In genomic region chr17:27511154-27511553, GRCh38 we compare ENCODE assay signal across 28 cellular contexts. TPM values are rescaled to one million over a fixed set of nuclear protein-coding genes. Genes with fewer than 3 reads are reported as not detected.
DNase-seq lines count a peak whose midpoint lies in the region; ATAC-seq, FAIRE-seq and TF ChIP-seq lines count a peak whose summit lies in the region.
"Had no signal": no experiment of that assay in that cellular context is flagged by ENCODE, and none has a peak within 500 bp of the region (broad histone marks: within the 10 kb centered on the region; RNA-seq: fewer than 3 reads in every experiment).

No MANE protein-coding gene starts in this region.

- H3K4me1 Mint-ChIP-seq in activated CD4-positive, alpha-beta T cell treated with anti-CD3 and anti-CD28 coated beads, Interleukin-2, amount 10 ng/mL, durations not matched to agents 24 days and 14 days, result peaks cover 45% of the 10 kb centered on the region
- peaks cover 70% of the 10 kb centered on the region for H3K4me1 Mint-ChIP-seq in brain
- peaks cover 35% of the 10 kb centered on the region for H3K4me1 Mint-ChIP-seq in stimulated activated memory B cell treated with anti-CD40 and anti-IgM and Interleukin-4, amounts not matched to agents 10 μg/mL and 1 μg/mL and 100 μg/mL, for 72 hours

- no peak overlapping the region for H3K9ac ChIP-seq in muscle layer of colon (ENCODE audit: low read length)

- FAIRE-seq in HTR-8/SVneo (lab: Jason Lieb, UNC), result no peak
- FAIRE-seq: GM19239, HepG2 had no signal

- no peak for DNase-seq in activated CD4-positive, alpha-beta T cell treated with anti-CD3 and anti-CD28 coated beads, Interleukin-2, amount 10 ng/mL, durations not matched to agents 24 days and 14 days
- DNase-seq in activated CD4-positive, alpha-beta T cell treated with anti-CD3 and anti-CD28 coated beads for 48 hours, result no peak
- DNase-seq in SHP77 treated with DMSO at 0.1 percent for 48 hours (lab: John Stamatoyannopoulos, UW), result no peak
- DNase-seq in HTR-8/SVneo (ENCODE audit: insufficient read length, low spot score), result no peak
- DNase-seq: activated B cell treated with CpG ODN at 0.5 μM for 24 hours; activated CD8-positive, alpha-beta T cell treated with anti-CD3 and anti-CD28 coated beads for 36 hours; AML-193; CD4-positive, alpha-beta memory T cell; central memory CD4-positive, alpha-beta T cell; DMS153; kidney glomerular epithelial cell; NCI-H1048; NCI-H2029; NCI-H226; NCI-H82; stimulated activated CD4-positive, alpha-beta T cell treated with anti-CD3 and anti-CD28 coated beads, Interleukin-4, amount 100 ng/mL, for 4 hours; stimulated activated naive CD8-positive, alpha-beta T cell treated with anti-CD3 and anti-CD28 coated beads, Interleukin-15, Interleukin-2, amounts not matched to agents 100 U/mL and 50 U/mL, for 24 hours; upper lobe of right lung had no signal

- ATAC-seq in stimulated activated memory B cell treated with anti-CD40 and anti-IgM and Interleukin-4, amounts not matched to agents 10 μg/mL and 1 μg/mL and 100 μg/mL, for 72 hours, result no peak
- ATAC-seq in GM21526 (IDR thresholded peaks at IDR 0.05; ENCODE audit: low FRiP score, unreplicated experiment), result no peak
- ATAC-seq: activated CD8-positive, alpha-beta T cell treated with anti-CD3 and anti-CD28 coated beads for 36 hours; HCT116; HepG2; stimulated activated naive CD8-positive, alpha-beta T cell treated with anti-CD3 and anti-CD28 coated beads, Interleukin-15, Interleukin-2, amounts not matched to agents 100 U/mL and 50 U/mL, for 24 hours; upper lobe of right lung had no signal

- H3K4me1 ChIP-seq in muscle layer of colon (ENCODE audit: insufficient read depth, low read length), result peaks cover 56% of the 10 kb centered on the region

- no peak for TF ChIP-seq CTCF in brain (conservative IDR thresholded peaks at IDR 0.05)

- H3K27ac Mint-ChIP-seq in activated CD4-positive, alpha-beta T cell treated with anti-CD3 and anti-CD28 coated beads, Interleukin-2, amount 10 ng/mL, durations not matched to agents 24 days and 14 days, result peak overlapping the region; percentile 3
- peak overlapping the region in 3 of 5 experiments; percentile 29 to 78 (median 68) for H3K27ac Mint-ChIP-seq in brain
- peak overlapping the region; percentile 3 for H3K27ac Mint-ChIP-seq in stimulated activated memory B cell treated with anti-CD40 and anti-IgM and Interleukin-4, amounts not matched to agents 10 μg/mL and 1 μg/mL and 100 μg/mL, for 72 hours
- H3K27ac Mint-ChIP-seq: activated B cell treated with CpG ODN at 0.5 μM for 24 hours; activated CD8-positive, alpha-beta T cell treated with anti-CD3 and anti-CD28 coated beads for 36 hours had no signal

- H3K27me3 Mint-ChIP-seq in activated CD4-positive, alpha-beta T cell treated with anti-CD3 and anti-CD28 coated beads, Interleukin-2, amount 10 ng/mL, durations not matched to agents 24 days and 14 days, result no peaks in the 10 kb centered on the region
- peaks cover 3% of the 10 kb centered on the region for H3K27me3 Mint-ChIP-seq in brain
- H3K27me3 Mint-ChIP-seq in stimulated activated memory B cell treated with anti-CD40 and anti-IgM and Interleukin-4, amounts not matched to agents 10 μg/mL and 1 μg/mL and 100 μg/mL, for 72 hours, result no peaks in the 10 kb centered on the region
- H3K27me3 Mint-ChIP-seq: activated B cell treated with CpG ODN at 0.5 μM for 24 hours; activated CD8-positive, alpha-beta T cell treated with anti-CD3 and anti-CD28 coated beads for 36 hours; CD4-positive, alpha-beta memory T cell had no signal

- intact Hi-C loops in activated CD4-positive, alpha-beta T cell treated with anti-CD3 and anti-CD28 coated beads, Interleukin-2, amount 10 ng/mL, durations not matched to agents 24 days and 14 days (cut with micrococcal nuclease), result no loop called here

- H3K36me3 Mint-ChIP-seq in activated CD4-positive, alpha-beta T cell treated with anti-CD3 and anti-CD28 coated beads, Interleukin-2, amount 10 ng/mL, durations not matched to agents 24 days and 14 days (ENCODE audit: low read depth), result peaks cover 9% of the 10 kb centered on the region
- H3K36me3 Mint-ChIP-seq in brain, result peaks cover 2% of the 10 kb centered on the region
- peaks cover 7% of the 10 kb centered on the region for H3K36me3 Mint-ChIP-seq in stimulated activated memory B cell treated with anti-CD40 and anti-IgM and Interleukin-4, amounts not matched to agents 10 μg/mL and 1 μg/mL and 100 μg/mL, for 72 hours
- H3K36me3 Mint-ChIP-seq: CD4-positive, alpha-beta memory T cell had no signal

- H3K4me3 ChIP-seq in muscle layer of colon (ENCODE audit: low read depth in 1 of 2, low read length in 2 of 2), result no peak overlapping the region
- H3K4me3 ChIP-seq: lung, right atrium auricular region, upper lobe of right lung had no signal

- no peaks in the 10 kb centered on the region for H3K9me3 Mint-ChIP-seq in activated CD4-positive, alpha-beta T cell treated with anti-CD3 and anti-CD28 coated beads, Interleukin-2, amount 10 ng/mL, durations not matched to agents 24 days and 14 days
- peaks cover 0 to 2% (median 0%) of the 10 kb centered on the region in 5 experiments for H3K9me3 Mint-ChIP-seq in brain
- no peaks in the 10 kb centered on the region for H3K9me3 Mint-ChIP-seq in stimulated activated memory B cell treated with anti-CD40 and anti-IgM and Interleukin-4, amounts not matched to agents 10 μg/mL and 1 μg/mL and 100 μg/mL, for 72 hours
- H3K9me3 Mint-ChIP-seq: activated B cell treated with CpG ODN at 0.5 μM for 24 hours; activated CD8-positive, alpha-beta T cell treated with anti-CD3 and anti-CD28 coated beads for 36 hours; CD4-positive, alpha-beta memory T cell had no signal

- no peaks in the 10 kb centered on the region for H3K9me3 ChIP-seq in muscle layer of colon (ENCODE audit: low read length)
- H3K9me3 ChIP-seq: right atrium auricular region, upper lobe of right lung had no signal

- no peaks in the 10 kb centered on the region for H3K36me3 ChIP-seq in muscle layer of colon (ENCODE audit: insufficient read depth, low read length)
- H3K36me3 ChIP-seq: right atrium auricular region, upper lobe of right lung had no signal

- peak overlapping the region; percentile 27 for H3K27ac ChIP-seq in muscle layer of colon (ENCODE audit: low read depth, low read length)
- H3K27ac ChIP-seq: HL-60, right atrium auricular region, upper lobe of right lung had no signal

- H3K4me3 Mint-ChIP-seq in activated CD4-positive, alpha-beta T cell treated with anti-CD3 and anti-CD28 coated beads, Interleukin-2, amount 10 ng/mL, durations not matched to agents 24 days and 14 days, result no peak overlapping the region
- H3K4me3 Mint-ChIP-seq in brain, result no peak overlapping the region
- H3K4me3 Mint-ChIP-seq in stimulated activated memory B cell treated with anti-CD40 and anti-IgM and Interleukin-4, amounts not matched to agents 10 μg/mL and 1 μg/mL and 100 μg/mL, for 72 hours, result no peak overlapping the region
- H3K4me3 Mint-ChIP-seq: activated B cell treated with CpG ODN at 0.5 μM for 24 hours; activated CD8-positive, alpha-beta T cell treated with anti-CD3 and anti-CD28 coated beads for 36 hours; CD4-positive, alpha-beta memory T cell had no signal

- no peaks in the 10 kb centered on the region for H3K27me3 ChIP-seq in muscle layer of colon (ENCODE audit: control insufficient read depth in 1 of 2, insufficient read depth in 2 of 2, low read length in 2 of 2)
- H3K27me3 ChIP-seq: right atrium auricular region, upper lobe of right lung had no signal

RNA-seq across cellular contexts. Expression of gene KSR1, which starts 54.9 kb away (rescaled TPM):
- 104 TPM in 2 replicates for total RNA-seq in activated CD4-positive, alpha-beta T cell treated with anti-CD3 and anti-CD28 coated beads, Interleukin-2, amount 10 ng/mL, durations not matched to agents 24 days and 14 days
- 12.5 TPM for polyA plus RNA-seq in brain (ENCODE audit: insufficient read depth, low read depth, low replicate concordance)

Comparison
In these comparisons a context has a peak if more than half of its experiments do, and no peak if none do; other contexts are left out.
1. H3K27ac Mint-ChIP-seq: peak in every context shown above with its lines; median percentile 68 in brain; 3 in activated CD4-positive, alpha-beta T cell treated with anti-CD3 and anti-CD28 coated beads, Interleukin-2, amount 10 ng/mL, durations not matched to agents 24 days and 14 days; 3 in stimulated activated memory B cell treated with anti-CD40 and anti-IgM and Interleukin-4, amounts not matched to agents 10 μg/mL and 1 μg/mL and 100 μg/mL, for 72 hours.